In genomic region chr6:2667617-2668016, GRCh38 we compare ENCODE assay signal across 29 cellular contexts.
"Had no signal": no experiment of that assay in that cellular context is flagged by ENCODE, and none has a peak within 500 bp of the region (broad histone marks: within the 10 kb centered on the region; RNA-seq: fewer than 3 reads in every experiment).

No MANE protein-coding gene starts in this region.

- H3K27me3 ChIP-seq: ascending aorta, breast epithelium, cardiac muscle cell had no signal

- DNase-seq: activated CD4-positive, alpha-beta memory T cell treated with anti-CD3 and anti-CD28 coated beads, Interleukin-2, amount 10 ng/mL, durations not matched to agents 7 days and 5 days; activated CD4-positive, alpha-beta T cell treated with anti-CD3 and anti-CD28 coated beads for 1 hour; activated CD4-positive, alpha-beta T cell treated with anti-CD3 and anti-CD28 coated beads for 4 hours; activated CD4-positive, alpha-beta T cell treated with anti-CD3 and anti-CD28 coated beads, Interleukin-2, amount 10 ng/mL, durations not matched to agents 7 days and 5 days; activated CD4-positive, alpha-beta T cell treated with anti-CD3 and anti-CD28 coated beads, Interleukin-2, amount 50 U/mL, for 4 hours; activated CD8-positive, alpha-beta memory T cell treated with anti-CD3 and anti-CD28 coated beads, Interleukin-2, amount 50 U/mL, for 48 hours; activated gamma-delta T cell; activated naive CD4-positive, alpha-beta T cell; activated naive CD4-positive, alpha-beta T cell treated with anti-CD3 and anti-CD28 coated beads, Interleukin-2, amount 10 ng/mL, durations not matched to agents 7 days and 5 days; activated naive CD8-positive, alpha-beta T cell treated with anti-CD3 and anti-CD28 coated beads, Interleukin-2, amount 10 ng/mL, durations not matched to agents 7 days and 5 days; activated T-cell treated with anti-CD3 and anti-CD28 coated beads for 4 hours; activated T-cell treated with anti-CD3 and anti-CD28 coated beads, Interleukin-2, amount 50 U/mL, for 24 hours; activated T-cell treated with anti-CD3 and anti-CD28 coated beads, Interleukin-2, amount 50 U/mL, for 72 hours; central memory CD4-positive, alpha-beta T cell; dermis blood vessel endothelial cell; effector CD4-positive, alpha-beta T cell; effector memory CD8-positive, alpha-beta T cell; erythroblast; foreskin fibroblast; head of caudate nucleus; T-helper 1 cell; T-helper 17 cell; T1000 had no signal

- H3K4me3 ChIP-seq: ascending aorta, breast epithelium, cardiac muscle cell, coronary artery had no signal

- H3K9me3 ChIP-seq: ascending aorta, breast epithelium had no signal

- FAIRE-seq: frontal cortex had no signal

- H3K4me1 ChIP-seq: breast epithelium had no signal

- H3K27ac ChIP-seq: ascending aorta, breast epithelium, cardiac muscle cell, coronary artery had no signal

- ATAC-seq: activated naive CD4-positive, alpha-beta T cell treated with anti-CD3 and anti-CD28 coated beads, Interleukin-2, amount 50 U/mL, for 72 hours; activated T-cell treated with anti-CD3 and anti-CD28 coated beads, Interleukin-2, amount 50 U/mL, for 72 hours; effector memory CD8-positive, alpha-beta T cell; T-helper 17 cell had no signal

- H3K36me3 ChIP-seq: ascending aorta, breast epithelium, cardiac muscle cell had no signal
